In genomic region chr2:45650851-45651414, GRCh38 we compare ENCODE assay signal across 8 cellular contexts. TPM values are rescaled to one million over a fixed set of nuclear protein-coding genes. Genes with fewer than 3 reads are reported as not detected.
A peak's percentile ranks its signal among the peaks of the same experiment; 100 is the strongest.
DNase-seq lines count a peak whose midpoint lies in the region; ATAC-seq, FAIRE-seq and TF ChIP-seq lines count a peak whose summit lies in the region.

No MANE protein-coding gene starts in this region.

- peak overlapping the region; percentile 95 for H3K27ac Mint-ChIP-seq in astrocyte (ENCODE audit: unreplicated experiment)

- H3K4me1 ChIP-seq in astrocyte (ENCODE audit: insufficient read depth, low read length) (peaks cover 20% of the 10 kb centered on the region), aorta (ENCODE audit: control insufficient read depth in 1 of 2, insufficient read depth in 2 of 2, low read length in 2 of 2) (no peaks in the 10 kb centered on the region)

- peak overlapping the region; percentile 100 for H3K4me3 Mint-ChIP-seq in astrocyte (ENCODE audit: unreplicated experiment)

- peaks cover 31% of the 10 kb centered on the region for H3K79me2 ChIP-seq in astrocyte (ENCODE audit: insufficient read depth, low read length)

- H3K4me2 ChIP-seq in astrocyte (ENCODE audit: low read length) = peak overlapping the region; percentile 95

- no peaks in the 10 kb centered on the region for H3K36me3 Mint-ChIP-seq in astrocyte (ENCODE audit: low read depth, unreplicated experiment)

- H3K27me3 Mint-ChIP-seq in astrocyte (ENCODE audit: low read depth, unreplicated experiment) = peaks cover 12% of the 10 kb centered on the region

- intact Hi-C loops in aorta (cut with DNase I) = no loop called here

- TF ChIP-seq POLR2A in GM15510 (IDR thresholded peaks at IDR 0.05; ENCODE audit: borderline replicate concordance, extremely low read depth, insufficient read length) = peak; percentile 91

- FAIRE-seq in astrocyte (lab: Jason Lieb, UNC) = no peak

- peak overlapping the region; percentile 90 for H2AFZ ChIP-seq in astrocyte (ENCODE audit: low read depth, low read length)

- H3K9me3 Mint-ChIP-seq in astrocyte (ENCODE audit: unreplicated experiment) = no peaks in the 10 kb centered on the region

- H3K9ac ChIP-seq in astrocyte (ENCODE audit: low read length) = peak overlapping the region; percentile 82

- H3K36me3 ChIP-seq in astrocyte (ENCODE audit: insufficient read depth, low read length) (no peaks in the 10 kb centered on the region), aorta (ENCODE audit: control insufficient read depth in 1 of 2, insufficient read depth in 2 of 2, low read length in 1 of 2) (no peaks in the 10 kb centered on the region)

- peak; percentile 85 for ATAC-seq in HG02798 (IDR thresholded peaks at IDR 0.05; ENCODE audit: poor library complexity, unreplicated experiment)
- peak; percentile 90 for ATAC-seq in aorta (ENCODE audit: low FRiP score)

- H3K4me3 ChIP-seq in astrocyte (ENCODE audit: insufficient read depth, low read depth, low read length) (peak overlapping the region; percentile 92), aorta (ENCODE audit: low read length in 2 of 2) (peak overlapping the region; percentile 72 to 88)

- H3K27me3 ChIP-seq in astrocyte (ENCODE audit: insufficient read depth, low read length) (no peaks in the 10 kb centered on the region), aorta (ENCODE audit: control insufficient read depth in 1 of 2, insufficient read depth in 2 of 2, low read length in 1 of 2) (no peaks in the 10 kb centered on the region)

- H3K9me3 ChIP-seq in astrocyte (ENCODE audit: insufficient read depth, low read depth, low read length) = no peaks in the 10 kb centered on the region
- no peaks in the 10 kb centered on the region for H3K9me3 ChIP-seq in aorta (ENCODE audit: control insufficient read depth, low read length)

- H4K20me1 ChIP-seq in astrocyte (ENCODE audit: insufficient read depth, low read length) = peaks cover 33% of the 10 kb centered on the region

- peak; percentile 15 for TF ChIP-seq CTCF in astrocyte (IDR thresholded peaks at IDR 0.05; ENCODE audit: insufficient read depth, low read depth, low read length)

- H3K4me1 Mint-ChIP-seq in astrocyte (ENCODE audit: low read depth, unreplicated experiment) = peaks cover 19% of the 10 kb centered on the region

- WGBS in aorta, 2 donors = 1% methylated on average over 46 to 79 of the region's 79 CpGs

- DNase-seq in NCI-H1417 treated with DMSO at 0.1 percent for 48 hours (lab: John Stamatoyannopoulos, UW) = peak; percentile 31
- peak; percentile 90 for DNase-seq in T-helper 22 cell (ENCODE audit: low read depth)
- DNase-seq in astrocyte (ENCODE audit: low read depth) = peak; percentile 96
- peak; percentile 87 for DNase-seq in hepatic stellate cell (ENCODE audit: low spot score)
- DNase-seq in renal cortical epithelial cell (ENCODE audit: low read depth) = peak; percentile 84
- peak; percentile 95 to 96 for DNase-seq in aorta

- peak overlapping the region; percentile 71 for H3K27ac ChIP-seq in astrocyte (ENCODE audit: low read depth, low read length)
- H3K27ac ChIP-seq in aorta (ENCODE audit: low read depth in 1 of 2, low read length in 2 of 2) = peak overlapping the region; percentile 88 to 93

RNA-seq across cellular contexts. Expression of gene PRKCE, which starts 0.5 kb away (rescaled TPM):
- total RNA-seq in astrocyte (11.2 and 12.8 TPM in 2 replicates), renal cortical epithelial cell (3.1 and 6.9 TPM in 2 replicates), aorta (10 to 100 TPM; 20.3 to 23.8 TPM)
- polyA plus RNA-seq in aorta = 1 to 10 TPM; 1.5 to 2.0 TPM

RNA-seq across cellular contexts. Expression of gene SRBD1, which starts 39.9 kb away (rescaled TPM):
- total RNA-seq in astrocyte (9.3 and 9.5 TPM in 2 replicates), renal cortical epithelial cell (10.1 and 13.6 TPM in 2 replicates), aorta (10 to 100 TPM; 14.5 to 21.2 TPM)
- polyA plus RNA-seq in aorta = 1 to 10 TPM; 5.4 to 6.6 TPM

Comparison
In these comparisons a context has a peak if more than half of its experiments do, and no peak if none do; other contexts are left out.
1. Peak in every context shown above with its lines: DNase-seq, ATAC-seq, H3K4me3 ChIP-seq and H3K27ac ChIP-seq.
2. DNase-seq: peak in every context shown above with its lines; median percentile 96 in astrocyte; 96 in aorta; 90 in T-helper 22 cell; 87 in hepatic stellate cell; 84 in renal cortical epithelial cell; 31 in NCI-H1417 treated with DMSO at 0.1 percent for 48 hours.